ENCODE assay signal across 20 cellular contexts in genomic region chr16:80407265-80407987, GRCh38.
"Had no signal": no experiment of that assay in that cellular context is flagged by ENCODE, and none has a peak within 500 bp of the region (broad histone marks: within the 10 kb centered on the region; RNA-seq: fewer than 3 reads in every experiment).

No MANE protein-coding gene starts in this region.

- H3K9me3 ChIP-seq: tibial nerve, uterus had no signal

- H3K36me3 ChIP-seq: tibial nerve, uterus, WERI-Rb-1 had no signal

- DNase-seq: activated CD4-positive, alpha-beta T cell treated with anti-CD3 and anti-CD28 coated beads, Interleukin-2, amount 50 U/mL, for 4 hours; activated naive CD4-positive, alpha-beta T cell treated with anti-CD3 and anti-CD28 coated beads, Interleukin-2, amount 10 ng/mL, durations not matched to agents 7 days and 5 days; activated naive CD8-positive, alpha-beta T cell treated with anti-CD3 and anti-CD28 coated beads, Interleukin-2, amount 50 U/mL, for 24 hours; anterior cingulate cortex; caudate nucleus; dorsolateral prefrontal cortex; foreskin fibroblast; glutamatergic neuron; hypothalamus; mesendoderm; naive thymus-derived CD8-positive, alpha-beta T cell; nucleus accumbens; stimulated activated naive CD8-positive, alpha-beta T cell treated with anti-CD3 and anti-CD28 coated beads, Interleukin-15, Interleukin-2, amounts not matched to agents 100 U/mL and 50 U/mL, for 24 hours; substantia nigra; uterus; WERI-Rb-1 had no signal

- H3K36me3 Mint-ChIP-seq: activated naive CD4-positive, alpha-beta T cell treated with anti-CD3 and anti-CD28 coated beads, Interleukin-2, amount 10 ng/mL, durations not matched to agents 7 days and 5 days; brain; naive thymus-derived CD8-positive, alpha-beta T cell had no signal

- H3K4me1 ChIP-seq: uterus had no signal

- H3K4me3 Mint-ChIP-seq: activated naive CD4-positive, alpha-beta T cell treated with anti-CD3 and anti-CD28 coated beads, Interleukin-2, amount 10 ng/mL, durations not matched to agents 7 days and 5 days; activated naive CD8-positive, alpha-beta T cell treated with anti-CD3 and anti-CD28 coated beads, Interleukin-2, amount 50 U/mL, for 24 hours; activated T-helper 1 cell treated with anti-CD3 and anti-CD28 coated beads, Interleukin-12 subunit alpha, Interleukin-12 subunit beta, Interleukin-2, Interleukin-4 antibody, amounts not matched to agents 30 ng/mL and 10 ng/mL and 1 ng/mL, durations not matched to agents 14 hours and 24 hours and 36 hours; brain; naive thymus-derived CD8-positive, alpha-beta T cell had no signal

- FAIRE-seq: keratinocyte had no signal

- H3K4me3 ChIP-seq: dorsolateral prefrontal cortex, tibial nerve, uterus had no signal

- H3K27ac ChIP-seq: dorsolateral prefrontal cortex, tibial nerve, uterus, WERI-Rb-1 had no signal

- H3K4me1 Mint-ChIP-seq: activated naive CD4-positive, alpha-beta T cell treated with anti-CD3 and anti-CD28 coated beads, Interleukin-2, amount 10 ng/mL, durations not matched to agents 7 days and 5 days; activated naive CD8-positive, alpha-beta T cell treated with anti-CD3 and anti-CD28 coated beads, Interleukin-2, amount 50 U/mL, for 24 hours; brain; naive thymus-derived CD8-positive, alpha-beta T cell had no signal

- H3K27me3 ChIP-seq: tibial nerve, uterus had no signal

- H3K9me3 Mint-ChIP-seq: activated naive CD4-positive, alpha-beta T cell treated with anti-CD3 and anti-CD28 coated beads, Interleukin-2, amount 10 ng/mL, durations not matched to agents 7 days and 5 days; activated naive CD8-positive, alpha-beta T cell treated with anti-CD3 and anti-CD28 coated beads, Interleukin-2, amount 50 U/mL, for 24 hours; activated T-helper 1 cell treated with anti-CD3 and anti-CD28 coated beads, Interleukin-12 subunit alpha, Interleukin-12 subunit beta, Interleukin-2, Interleukin-4 antibody, amounts not matched to agents 30 ng/mL and 10 ng/mL and 1 ng/mL, durations not matched to agents 14 hours and 24 hours and 36 hours had no signal

- H3K27ac Mint-ChIP-seq: activated naive CD4-positive, alpha-beta T cell treated with anti-CD3 and anti-CD28 coated beads, Interleukin-2, amount 10 ng/mL, durations not matched to agents 7 days and 5 days; activated naive CD8-positive, alpha-beta T cell treated with anti-CD3 and anti-CD28 coated beads, Interleukin-2, amount 50 U/mL, for 24 hours; activated T-helper 1 cell treated with anti-CD3 and anti-CD28 coated beads, Interleukin-12 subunit alpha, Interleukin-12 subunit beta, Interleukin-2, Interleukin-4 antibody, amounts not matched to agents 30 ng/mL and 10 ng/mL and 1 ng/mL, durations not matched to agents 14 hours and 24 hours and 36 hours; brain; naive thymus-derived CD8-positive, alpha-beta T cell had no signal
